19 cellular contexts compared by ENCODE assay signal in the genomic region with DNA sequence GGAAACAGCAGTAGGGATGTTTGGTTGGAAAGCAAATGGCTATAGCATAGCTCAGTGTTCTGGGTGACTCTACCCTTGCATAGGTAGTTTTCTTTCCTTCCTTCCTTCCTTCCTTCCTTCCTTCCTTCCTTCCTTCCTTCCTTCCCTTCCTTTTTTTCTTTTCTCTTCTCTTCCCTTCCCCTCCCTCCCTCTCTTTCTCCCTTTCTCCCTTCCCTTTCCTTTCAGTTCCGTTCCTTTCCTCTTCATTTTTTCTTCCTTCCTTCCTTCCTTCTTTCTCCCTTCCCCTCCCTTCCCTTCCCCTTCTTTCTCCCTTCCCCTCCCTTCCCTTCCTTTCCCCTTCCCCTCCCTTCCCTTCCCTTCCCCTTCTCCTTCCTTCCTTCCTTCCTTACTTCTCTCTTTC. TPM values are rescaled to one million over a fixed set of nuclear protein-coding genes. Genes with fewer than 3 reads are reported as not detected.
DNase-seq lines count a peak whose midpoint lies in the region; ATAC-seq, FAIRE-seq and TF ChIP-seq lines count a peak whose summit lies in the region.
"Had no signal": no experiment of that assay in that cellular context is flagged by ENCODE, and none has a peak within 500 bp of the region (broad histone marks: within the 10 kb centered on the region; RNA-seq: fewer than 3 reads in every experiment).

No MANE protein-coding gene starts in this region.

- no peak for TF ChIP-seq RAD21 in HepG2 (CRISPR knock-in tag; IDR thresholded peaks at IDR 0.05)
- TF ChIP-seq RAD21 in H1 (IDR thresholded peaks at IDR 0.05 in 1 of 2, conservative IDR thresholded peaks at IDR 0.05 in 1 of 2; ENCODE audit: low read depth in 2 of 2, low read length in 2 of 2), result no peak

- intact Hi-C loops in HepG2 (cut with micrococcal nuclease; ENCODE audit: unreplicated experiment), result no loop called here
- intact Hi-C loops in right lobe of liver (cut with DNase I), result loop anchor here in 1 of 2 donors (10.0 kb wide), 1 partner anchor 106 kb away; no protein-coding TSS in a partner anchor
- intact Hi-C loops in mammary epithelial cell (cut with micrococcal nuclease), result no loop called here

- H3K79me1 ChIP-seq in H1 (ENCODE audit: low read depth, low read length), result no peaks in the 10 kb centered on the region

- dilution Hi-C loops in mammary epithelial cell (cut with HindIII; ENCODE audit: low sequenced_read_pairs), result no loop called here

- no peak overlapping the region for H3K4ac ChIP-seq in H1 (replicated peaks; ENCODE audit: insufficient read length, low read depth, low read length)

- H3K9ac ChIP-seq in HepG2 (ENCODE audit: insufficient read depth, low read depth, low read length) (no peak overlapping the region), H1 (replicated peaks in 1 of 4; ENCODE audit: extremely low read depth in 1 of 4, low read depth in 3 of 4, low read length in 3 of 4) (no peak overlapping the region), mammary epithelial cell (ENCODE audit: insufficient read depth, low read length) (no peak overlapping the region)
- H3K9ac ChIP-seq: BLaER1 treated with 17β-estradiol and CSF1 and Interleukin-3, amounts not matched to agents 10 nM and 100 nM had no signal

- H3K23ac ChIP-seq in H1 (ENCODE audit: insufficient read length), result no peak overlapping the region

- WGBS in HepG2 (ENCODE audit: low lambda C conversion rate), result 6% methylated on average over 1 of the region's 1 CpG
- WGBS in right lobe of liver (ENCODE audit: insufficient coverage, low coverage, low lambda C conversion rate, missing lambda C conversion rate), result 39% methylated on average over 1 of the region's 1 CpG
- WGBS in H1 (ENCODE audit: extremely low coverage in 1 of 2, insufficient coverage in 1 of 2, insufficient read length in 1 of 2, insufficient replicate concordance in 2 of 2, low coverage in 1 of 2, low lambda C conversion rate in 2 of 2, missing lambda C conversion rate in 1 of 2), 2 experiments, result 8% methylated on average over 1 of the region's 1 CpG; no CpG with 5 or more reads in 1 of the 2 experiments
- WGBS in mammary epithelial cell (ENCODE audit: low coverage, missing lambda C conversion rate), result no CpG with 5 or more reads among the region's 1 CpG

- H3K4me2 ChIP-seq in HepG2 (ENCODE audit: low read depth, low read length), result no peak overlapping the region
- H3K4me2 ChIP-seq in H1 (ENCODE audit: insufficient read depth in 1 of 2, low read depth in 2 of 2, low read length in 2 of 2), result no peak overlapping the region
- H3K4me2 ChIP-seq in mammary epithelial cell (ENCODE audit: insufficient read depth, low read depth, low read length), result no peak overlapping the region
- H3K4me2 ChIP-seq: A549; BLaER1 treated with 17β-estradiol and CSF1 and Interleukin-3, amounts not matched to agents 10 nM and 100 nM had no signal

- no peak for TF ChIP-seq POLR2A in HepG2 (IDR thresholded peaks at IDR 0.05; ENCODE audit: insufficient read depth in 1 of 2, low read depth in 2 of 2, low read length in 2 of 2)
- no peak for TF ChIP-seq POLR2A in right lobe of liver (IDR thresholded peaks at IDR 0.05)
- no peak for TF ChIP-seq POLR2A in H1 (IDR thresholded peaks at IDR 0.05; ENCODE audit: control extremely low read depth in 1 of 2, low read depth in 2 of 2, low read length in 2 of 2)

- H3K14ac ChIP-seq in H1 (ENCODE audit: insufficient read length), result no peak overlapping the region

- in situ Hi-C loops in HepG2 (cut with HindIII; ENCODE audit: extremely low pct_ligation_motif_present, low pct_unique_long_range_greater_than_20kb), result no loop called here
- in situ Hi-C loops in mammary epithelial cell (cut with MboI; ENCODE audit: low sequenced_read_pairs in 2 of 2), result no loop called here

- FAIRE-seq in HepG2 (lab: Jason Lieb, UNC) (no peak), H1 (lab: Jason Lieb, UNC) (no peak)
- FAIRE-seq: A549, D721Med, G401.6, GM12891, GM19239 had no signal

- no peak overlapping the region for H3K4me3 ChIP-seq in HepG2 (replicated peaks in 1 of 3; ENCODE audit: insufficient read depth in 1 of 3, low read depth in 2 of 3, low read length in 3 of 3)
- no peak overlapping the region for H3K4me3 ChIP-seq in right lobe of liver
- H3K4me3 ChIP-seq in H1 (ENCODE audit: extremely low read depth in 1 of 4, insufficient read depth in 2 of 4, low read depth in 3 of 4, low read length in 4 of 4), result no peak overlapping the region
- no peak overlapping the region for H3K4me3 ChIP-seq in mammary epithelial cell (replicated peaks in 1 of 3; ENCODE audit: insufficient read depth in 1 of 3, low read depth in 2 of 3, low read length in 3 of 3)
- H3K4me3 ChIP-seq: A549; BLaER1 treated with 17β-estradiol and CSF1 and Interleukin-3, amounts not matched to agents 10 nM and 100 nM had no signal

- BruUV-seq in HepG2 (replicated peaks; lab: Mats Ljungman, UMichigan), result no TSS peak
- no TSS peak for BruUV-seq in mammary epithelial cell (replicated peaks; lab: Mats Ljungman, UMichigan)

- POLR2A ChIA-PET in HepG2 (lab: Yijun Ruan, JAX) (no interaction called here), H1 (lab: Charles Lee; ENCODE audit: partially characterized antibody) (no interaction called here)

- H3K27me3 ChIP-seq in HepG2 (ENCODE audit: control insufficient read depth in 1 of 2, insufficient read depth in 2 of 2, low read length in 2 of 2) (peaks cover 0 to 9% of the 10 kb centered on the region in 2 experiments; a peak in 1 of 5 replicates), right lobe of liver (no peaks in the 10 kb centered on the region), H1 (replicated peaks in 1 of 4; ENCODE audit: control insufficient read depth in 3 of 4, extremely low read depth in 1 of 4, insufficient read depth in 3 of 4, low read length in 3 of 4) (no peaks in the 10 kb centered on the region), mammary epithelial cell (ENCODE audit: insufficient read depth, low read length) (no peaks in the 10 kb centered on the region)
- H3K27me3 ChIP-seq: BLaER1 treated with 17β-estradiol and CSF1 and Interleukin-3, amounts not matched to agents 10 nM and 100 nM had no signal

- no peak overlapping the region for H4K91ac ChIP-seq in H1 (replicated peaks; ENCODE audit: insufficient read length, low read length)

- no peak overlapping the region for H2AK5ac ChIP-seq in H1 (ENCODE audit: low read depth, low read length)

- no peak overlapping the region for H4K5ac ChIP-seq in H1 (ENCODE audit: insufficient read length, low read depth, low read length)

- no peaks in the 10 kb centered on the region for H4K20me1 ChIP-seq in HepG2 (ENCODE audit: insufficient read depth, low read length)
- no peaks in the 10 kb centered on the region for H4K20me1 ChIP-seq in H1 (replicated peaks in 1 of 2; ENCODE audit: control insufficient read depth in 1 of 2, insufficient read depth in 2 of 2, low read length in 2 of 2)
- no peaks in the 10 kb centered on the region for H4K20me1 ChIP-seq in mammary epithelial cell (ENCODE audit: insufficient read depth, low read length)
- H4K20me1 ChIP-seq: BLaER1 treated with 17β-estradiol and CSF1 and Interleukin-3, amounts not matched to agents 10 nM and 100 nM had no signal

- H3K36me3 ChIP-seq in HepG2 (replicated peaks in 1 of 2; ENCODE audit: control insufficient read depth in 1 of 2, insufficient read depth in 2 of 2, low read length in 2 of 2) (no peaks in the 10 kb centered on the region), right lobe of liver (no peaks in the 10 kb centered on the region), H1 (ENCODE audit: control insufficient read depth in 2 of 4, insufficient read depth in 4 of 4, low read length in 3 of 4) (no peaks in the 10 kb centered on the region), mammary epithelial cell (ENCODE audit: insufficient read depth, low read length) (no peaks in the 10 kb centered on the region)
- H3K36me3 ChIP-seq: BLaER1 treated with 17β-estradiol and CSF1 and Interleukin-3, amounts not matched to agents 10 nM and 100 nM had no signal

- no peak overlapping the region for H2AFZ ChIP-seq in HepG2 (ENCODE audit: low read length)
- H2AFZ ChIP-seq in H1 (ENCODE audit: low read length), result no peak overlapping the region
- H2AFZ ChIP-seq in mammary epithelial cell (ENCODE audit: low read depth, low read length), result no peak overlapping the region

- no peak overlapping the region for H2BK20ac ChIP-seq in H1 (ENCODE audit: low read length)

- H3K4me1 ChIP-seq in HepG2 (ENCODE audit: insufficient read depth, low read length) (peaks cover 14% of the 10 kb centered on the region), right lobe of liver (peaks cover 0 to 13% (median 0%) of the 10 kb centered on the region in 4 donors), H1 (replicated peaks in 1 of 4; ENCODE audit: control insufficient read depth in 3 of 4, insufficient read depth in 4 of 4, low read length in 3 of 4) (peaks cover 2 to 13% (median 7%) of the 10 kb centered on the region in 4 experiments; a peak in 4 of 7 replicates), mammary epithelial cell (ENCODE audit: insufficient read depth, low read length) (no peaks in the 10 kb centered on the region)
- H3K4me1 ChIP-seq: Caco-2 had no signal

- H3K9me3 ChIP-seq in HepG2 (ENCODE audit: low read length) (no peaks in the 10 kb centered on the region), right lobe of liver (no peaks in the 10 kb centered on the region), H1 (ENCODE audit: insufficient read depth in 2 of 2, low read depth in 1 of 2, low read length in 1 of 2) (peaks cover 0 to 8% of the 10 kb centered on the region in 2 experiments; a peak in 2 of 4 replicates), mammary epithelial cell (replicated peaks; ENCODE audit: insufficient read depth, low read length) (no peaks in the 10 kb centered on the region)
- H3K9me3 ChIP-seq: A549; BLaER1 treated with 17β-estradiol and CSF1 and Interleukin-3, amounts not matched to agents 10 nM and 100 nM; Caco-2 had no signal

- TF ChIP-seq CTCF in HepG2 (CRISPR knock-in tag; IDR thresholded peaks at IDR 0.05) (no peak), right lobe of liver (IDR thresholded peaks at IDR 0.05) (no peak), H1 (IDR thresholded peaks at IDR 0.05; ENCODE audit: control extremely low read depth in 1 of 3, insufficient read depth in 1 of 3, low read depth in 1 of 3, low read length in 3 of 3) (no peak), mammary epithelial cell (conservative IDR thresholded peaks at IDR 0.05 in 1 of 2, IDR thresholded peaks at IDR 0.05 in 1 of 2; ENCODE audit: extremely low read depth in 1 of 2, insufficient read depth in 1 of 2, low read depth in 1 of 2, low read length in 2 of 2) (no peak)

- no peak overlapping the region for H3K27ac ChIP-seq in HepG2 (ENCODE audit: extremely low read length, insufficient read depth, low read length)
- no peak overlapping the region for H3K27ac ChIP-seq in right lobe of liver
- H3K27ac ChIP-seq in H1 (ENCODE audit: low read depth, low read length), result no peak overlapping the region
- H3K27ac ChIP-seq in mammary epithelial cell (ENCODE audit: insufficient read depth, low read depth, low read length), result no peak overlapping the region
- H3K27ac ChIP-seq: 22Rv1; A549; BLaER1 treated with 17β-estradiol and CSF1 and Interleukin-3, amounts not matched to agents 10 nM and 100 nM; C4-2B had no signal

- H2BK12ac ChIP-seq in H1 (ENCODE audit: low read depth, low read length), result no peak overlapping the region

- no peak overlapping the region for H2BK120ac ChIP-seq in H1 (replicated peaks; ENCODE audit: low read depth, low read length)

- peak overlapping the region; percentile 31; the same call in 1 of the 2 replicates for H2BK15ac ChIP-seq in H1 (ENCODE audit: low read length)

- H3K56ac ChIP-seq in H1 (replicated peaks; ENCODE audit: insufficient read length, low read depth, low read length), result no peak overlapping the region

- H3K79me2 ChIP-seq in HepG2 (ENCODE audit: insufficient read depth, low read length) (no peaks in the 10 kb centered on the region), H1 (ENCODE audit: control insufficient read depth in 1 of 2, insufficient read depth in 2 of 2, low read length in 2 of 2) (no peaks in the 10 kb centered on the region), mammary epithelial cell (ENCODE audit: insufficient read depth, low read length) (no peaks in the 10 kb centered on the region)

- DNase-seq in HepG2 (ENCODE audit: low spot score), result no peak
- DNase-seq in right lobe of liver, result no peak
- DNase-seq in H1 (ENCODE audit: low read depth in 1 of 2, low spot score in 2 of 2), result no peak
- no peak for DNase-seq in mammary epithelial cell
- DNase-seq: AML-193; Caco-2; Calu3; CD4-positive, alpha-beta T cell; CD8-positive, alpha-beta T cell; DMS79 treated with DMSO at 0.1 percent for 48 hours; GF-D8 had no signal

- CTCF ChIA-PET in HepG2 (lab: Yijun Ruan, JAX; ENCODE audit: low intra/inter-chr PET ratio, low total read pairs) (no interaction called here), H1 (lab: Charles Lee; ENCODE audit: partially characterized antibody) (interaction anchor here (0.6 to 3.5 kb wide), 5 partner anchors 12 to 414 kb away, joined by 3 to 13 read pairs (median 6); a partner anchor contains a TSS), mammary epithelial cell (lab: Charles Lee; ENCODE audit: low non-redundant PET) (no interaction called here)

- ATAC-seq in HepG2 (no peak), right lobe of liver (no peak)
- ATAC-seq: A549; CD8-positive, alpha-beta T cell had no signal

- no peak overlapping the region for H4K8ac ChIP-seq in H1 (ENCODE audit: extremely low read depth, insufficient read depth, low read length)

- no peak overlapping the region for H2BK5ac ChIP-seq in H1 (ENCODE audit: low read depth, low read length)

- H3K18ac ChIP-seq in H1 (ENCODE audit: extremely low read depth, low read length), result no peak overlapping the region

- TF ChIP-seq EP300 in HepG2 (IDR thresholded peaks at IDR 0.05; ENCODE audit: low read depth in 2 of 2, low read length in 2 of 2) (no peak), HepG2 (CRISPR knock-in tag; IDR thresholded peaks at IDR 0.05; ENCODE audit: borderline replicate concordance) (no peak), H1 (IDR thresholded peaks at IDR 0.05; ENCODE audit: borderline replicate concordance in 1 of 2, low read depth in 2 of 2, low read length in 2 of 2) (no peak)

- H3K23me2 ChIP-seq in H1 (ENCODE audit: low read depth, low read length), result no peaks in the 10 kb centered on the region; the same call in 1 of the 2 replicates

RNA-seq across cellular contexts. Expression of a gene that starts 31.3 kb away (rescaled TPM):
- total RNA-seq in HepG2 (2016; rRNA removed; fragmentation: Illumina TruSeq; extraction: Trizol) (55.1 and 59.0 TPM in 2 replicates), right lobe of liver (10 to 100 TPM; 19.1 to 30.5 (median 21.1) TPM), mammary epithelial cell (10 to 100 TPM; 48.4 to 61.2 TPM)
- 52.9 and 57.5 TPM in 2 replicates for total RNA-seq in HepG2 (2016; cell fraction: cytosol; rRNA removed; fragmentation: Illumina TruSeq; extraction: Trizol; ENCODE audit: low read depth)
- total RNA-seq in HepG2 (2016; cell fraction: insoluble cytoplasmic fraction; rRNA removed; fragmentation: Illumina TruSeq; extraction: Trizol), result 45.6 and 63.3 TPM in 2 replicates
- 123 and 138 TPM in 2 replicates for total RNA-seq in HepG2 (2016; cell fraction: membrane; rRNA removed; fragmentation: Illumina TruSeq; extraction: Trizol)
- 45.2 and 50.8 TPM in 2 replicates for total RNA-seq in HepG2 (2016; cell fraction: nucleus; rRNA removed; fragmentation: Illumina TruSeq; extraction: Trizol)
- polyA plus RNA-seq in HepG2 (2011; rRNA removed) (35.9 and 38.9 TPM in 2 replicates), H1 (2011; rRNA removed) (28.0 and 29.2 TPM in 2 replicates), mammary epithelial cell (35.1 TPM)
- 27.6 and 46.5 TPM in 2 replicates for polyA plus RNA-seq in HepG2 (2011; cell fraction: cytosol; rRNA removed)
- 10.9 and 16.7 TPM in 2 replicates for polyA plus RNA-seq in HepG2 (2011; cell fraction: nucleus; rRNA removed)
- polyA plus RNA-seq in HepG2 (2012), result 89.0 and 119 TPM in 2 replicates
- 80.4 and 81.8 TPM in 2 replicates for polyA plus RNA-seq in HepG2 (2016; cell fraction: cytosol; fragmentation: Illumina TruSeq; extraction: Trizol; ENCODE audit: low read depth)
- polyA plus RNA-seq in HepG2 (2016; cell fraction: insoluble cytoplasmic fraction; fragmentation: Illumina TruSeq; extraction: Trizol; ENCODE audit: low read depth), result 50.5 and 58.3 TPM in 2 replicates
- 115 and 129 TPM in 2 replicates for polyA plus RNA-seq in HepG2 (2016; cell fraction: membrane; fragmentation: Illumina TruSeq; extraction: Trizol; ENCODE audit: low read depth)
- polyA plus RNA-seq in HepG2 (2016; cell fraction: nucleus; fragmentation: Illumina TruSeq; extraction: Trizol; ENCODE audit: insufficient read depth, low read depth), result 61.2 and 70.9 TPM in 2 replicates
- 12.3 and 18.4 TPM in 2 replicates for polyA minus RNA-seq in HepG2 (2011; rRNA and poly(A)+ RNA removed; ENCODE audit: low replicate concordance)
- 24.4 and 28.3 TPM in 2 replicates for polyA minus RNA-seq in HepG2 (2011; cell fraction: cytosol; rRNA and poly(A)+ RNA removed)
- 15.5 and 36.3 TPM in 2 replicates for polyA minus RNA-seq in HepG2 (2011; cell fraction: nucleus; rRNA and poly(A)+ RNA removed)
- total RNA-seq in H1 (2021; fragmentation: NEBNext Ultra II Directional; extraction: Animal tissue kit (Norgen Biotek cat#: 25700)), result 65.8 and 70.8 TPM in 2 replicates
- 33.3 TPM for polyA plus RNA-seq in H1 (2011; cell fraction: cytosol; rRNA removed)
- polyA plus RNA-seq in H1 (2011; cell fraction: nucleus; rRNA removed), result 19.7 TPM
- polyA plus RNA-seq in H1 (2012, experiment 1 of 2), result 47.3 to 78.4 TPM (median 49.7 TPM) in 4 replicates
- polyA plus RNA-seq in H1 (2012, experiment 2 of 2), result 33.3 TPM
- polyA plus RNA-seq in H1 (2013, experiment 1 of 2), result 61.2 TPM
- polyA plus RNA-seq in H1 (2013, experiment 2 of 2), result 67.2 TPM
- 26.2 and 30.9 TPM in 2 replicates for polyA minus RNA-seq in H1 (2011; rRNA and poly(A)+ RNA removed)
- 20.2 TPM for polyA minus RNA-seq in H1 (2011; cell fraction: cytosol; rRNA and poly(A)+ RNA removed)
- polyA minus RNA-seq in H1 (2011; cell fraction: nucleus; rRNA and poly(A)+ RNA removed), result 26.3 TPM
- polyA minus RNA-seq in mammary epithelial cell, result 36.3 TPM

RNA-seq across cellular contexts. Expression of a gene that starts 33.1 kb away (rescaled TPM):
- 11.1 and 19.9 TPM in 2 replicates for total RNA-seq in HepG2 (2016; rRNA removed; fragmentation: Illumina TruSeq; extraction: Trizol)
- total RNA-seq in HepG2 (2016; cell fraction: cytosol; rRNA removed; fragmentation: Illumina TruSeq; extraction: Trizol; ENCODE audit: low read depth), result 1.7 and 2.6 TPM in 2 replicates
- 10.2 and 19.5 TPM in 2 replicates for total RNA-seq in HepG2 (2016; cell fraction: insoluble cytoplasmic fraction; rRNA removed; fragmentation: Illumina TruSeq; extraction: Trizol)
- total RNA-seq in HepG2 (2016; cell fraction: membrane; rRNA removed; fragmentation: Illumina TruSeq; extraction: Trizol), result 7.1 and 7.9 TPM in 2 replicates
- total RNA-seq in HepG2 (2016; cell fraction: nucleus; rRNA removed; fragmentation: Illumina TruSeq; extraction: Trizol), result 15.4 and 17.2 TPM in 2 replicates
- polyA plus RNA-seq in HepG2 (2011; rRNA removed), result 8.6 and 10.0 TPM in 2 replicates
- polyA plus RNA-seq in HepG2 (2011; cell fraction: cytosol; rRNA removed), result 3.3 and 5.1 TPM in 2 replicates
- polyA plus RNA-seq in HepG2 (2011; cell fraction: nucleus; rRNA removed), result 6.8 and 10.0 TPM in 2 replicates
- polyA plus RNA-seq in HepG2 (2012), result 17.7 and 18.2 TPM in 2 replicates
- 0.46 and 0.52 TPM in 2 replicates for polyA plus RNA-seq in HepG2 (2016; cell fraction: cytosol; fragmentation: Illumina TruSeq; extraction: Trizol; ENCODE audit: low read depth)
- 19.6 and 20.5 TPM in 2 replicates for polyA plus RNA-seq in HepG2 (2016; cell fraction: insoluble cytoplasmic fraction; fragmentation: Illumina TruSeq; extraction: Trizol; ENCODE audit: low read depth)
- polyA plus RNA-seq in HepG2 (2016; cell fraction: membrane; fragmentation: Illumina TruSeq; extraction: Trizol; ENCODE audit: low read depth), result 2.5 and 2.6 TPM in 2 replicates
- 23.8 and 24.5 TPM in 2 replicates for polyA plus RNA-seq in HepG2 (2016; cell fraction: nucleus; fragmentation: Illumina TruSeq; extraction: Trizol; ENCODE audit: insufficient read depth, low read depth)
- 3.5 and 5.4 TPM in 2 replicates for polyA minus RNA-seq in HepG2 (2011; rRNA and poly(A)+ RNA removed; ENCODE audit: low replicate concordance)
- 7.8 and 8.1 TPM in 2 replicates for polyA minus RNA-seq in HepG2 (2011; cell fraction: cytosol; rRNA and poly(A)+ RNA removed)
- polyA minus RNA-seq in HepG2 (2011; cell fraction: nucleus; rRNA and poly(A)+ RNA removed), result 18.4 and 23.4 TPM in 2 replicates
- 1 to 10 TPM; 2.6 to 5.6 (median 4.2) TPM for total RNA-seq in right lobe of liver
- 16.1 and 19.8 TPM in 2 replicates for total RNA-seq in H1 (2021; fragmentation: NEBNext Ultra II Directional; extraction: Animal tissue kit (Norgen Biotek cat#: 25700))
- polyA plus RNA-seq in H1 (2011; rRNA removed), result 2.6 and 3.2 TPM in 2 replicates
- 5.2 TPM for polyA plus RNA-seq in H1 (2011; cell fraction: cytosol; rRNA removed)
- 2.5 TPM for polyA plus RNA-seq in H1 (2011; cell fraction: nucleus; rRNA removed)
- polyA plus RNA-seq in H1 (2012, experiment 1 of 2), result 5.0 to 12.4 TPM (median 6.9 TPM) in 4 replicates
- polyA plus RNA-seq in H1 (2012, experiment 2 of 2), result 0.79 TPM
- 9.1 TPM for polyA plus RNA-seq in H1 (2013, experiment 1 of 2)
- 8.2 TPM for polyA plus RNA-seq in H1 (2013, experiment 2 of 2)
- 6.7 and 7.6 TPM in 2 replicates for polyA minus RNA-seq in H1 (2011; rRNA and poly(A)+ RNA removed)
- 7.5 TPM for polyA minus RNA-seq in H1 (2011; cell fraction: cytosol; rRNA and poly(A)+ RNA removed)
- polyA minus RNA-seq in H1 (2011; cell fraction: nucleus; rRNA and poly(A)+ RNA removed), result 14.7 TPM
- 10 to 100 TPM in 1 of 2 donors, 1 to 10 TPM in 1; 9.3 to 17.2 TPM for total RNA-seq in mammary epithelial cell
- 4.9 TPM for polyA plus RNA-seq in mammary epithelial cell
- polyA minus RNA-seq in mammary epithelial cell, result 7.3 TPM
